In genomic region chr5:43602818-43603534, GRCh38 we compare ENCODE assay signal across 1 cellular context.
TF ChIP-seq lines count a peak whose summit lies in the region.

TSS of gene NNT (plus strand) at chr5:43603180. CDS start at chr5:43609196, 6,016 bp downstream.

TF ChIP-seq in HepG2, 621 proteins besides CTCF, POLR2A, EP300 and RAD21 (continued from another document):
- TF ChIP-seq CSRNP2 (CRISPR knock-in tag; conservative IDR thresholded peaks at IDR 0.05; ENCODE audit: low read depth) (no peak), ZFP36L2 (CRISPR knock-in tag; IDR thresholded peaks at IDR 0.05) (no peak), MLLT10 (CRISPR knock-in tag; IDR thresholded peaks at IDR 0.05) (no peak), ATF3 (CRISPR knock-in tag; IDR thresholded peaks at IDR 0.05) (0 out of 2 replicates have a peak, but pooled peaks have one; percentile 16), PCBP1 (IDR thresholded peaks at IDR 0.05; ENCODE audit: borderline replicate concordance, low read depth, low read length) (0 out of 2 replicates have a peak, but pooled peaks have one; percentile 31), ZNF292 (CRISPR knock-in tag; IDR thresholded peaks at IDR 0.05; ENCODE audit: borderline replicate concordance, low read depth) (no peak), ZNF704 (CRISPR knock-in tag; IDR thresholded peaks at IDR 0.05; ENCODE audit: borderline replicate concordance) (peak; percentile 37; the same call in 1 of the 2 replicates), MNT (IDR thresholded peaks at IDR 0.05) (no peak), SNRNP70 (IDR thresholded peaks at IDR 0.05; ENCODE audit: low read depth, low read length) (no peak), SOX13 (IDR thresholded peaks at IDR 0.05) (no peak), SOX13 (CRISPR knock-in tag; conservative IDR thresholded peaks at IDR 0.05 in 1 of 2, IDR thresholded peaks at IDR 0.05 in 1 of 2) (no peak; a peak in 1 of 4 replicates), E2F5 (CRISPR knock-in tag; conservative IDR thresholded peaks at IDR 0.05) (peak; percentile 77; the same call in 1 of the 2 replicates), HCFC1 (IDR thresholded peaks at IDR 0.05; ENCODE audit: low read depth, low read length) (no peak), ATF7-NPFF (CRISPR knock-in tag; IDR thresholded peaks at IDR 0.05; ENCODE audit: low read depth) (peak; percentile 69), AGO2 (optimal IDR thresholded peaks at IDR 0.05; ENCODE audit: low read depth, low read length) (peak; percentile 65), PHF5A (CRISPR knock-in tag; IDR thresholded peaks at IDR 0.05; ENCODE audit: low read depth, unreplicated experiment) (no peak), ZUFSP (CRISPR knock-in tag; IDR thresholded peaks at IDR 0.05; ENCODE audit: borderline replicate concordance) (no peak), FOXA3 (CRISPR knock-in tag; IDR thresholded peaks at IDR 0.05) (no peak), SOX5 (CRISPR knock-in tag; IDR thresholded peaks at IDR 0.05; ENCODE audit: borderline replicate concordance) (no peak), PITX1 (CRISPR knock-in tag; IDR thresholded peaks at IDR 0.05) (no peak; the same call in 1 of the 2 replicates), ZNF773 (CRISPR knock-in tag; IDR thresholded peaks at IDR 0.05; ENCODE audit: borderline replicate concordance) (peak; percentile 93; the same call in 1 of the 2 replicates), ZNF296 (CRISPR knock-in tag; conservative IDR thresholded peaks at IDR 0.05) (no peak), PLSCR1 (CRISPR knock-in tag; IDR thresholded peaks at IDR 0.05; ENCODE audit: borderline replicate concordance) (no peak), RBM39 (IDR thresholded peaks at IDR 0.05; ENCODE audit: low read depth, low read length, poor library complexity, severe bottlenecking) (no peak), SSRP1 (CRISPR knock-in tag; IDR thresholded peaks at IDR 0.05) (no peak), RFX3 (CRISPR knock-in tag; IDR thresholded peaks at IDR 0.05) (no peak), PHF21A (CRISPR knock-in tag; IDR thresholded peaks at IDR 0.05) (peak; percentile 30; the same call in 1 of the 2 replicates), ZMYM3 (CRISPR knock-in tag; IDR thresholded peaks at IDR 0.05) (no peak), GATA4 (IDR thresholded peaks at IDR 0.05; ENCODE audit: borderline replicate concordance, low read depth) (no peak), MXD4 (CRISPR knock-in tag; IDR thresholded peaks at IDR 0.05) (peak; percentile 81; the same call in 1 of the 2 replicates), ZNF362 (CRISPR knock-in tag; IDR thresholded peaks at IDR 0.05; ENCODE audit: borderline replicate concordance) (no peak), MEF2D (CRISPR knock-in tag; IDR thresholded peaks at IDR 0.05) (no peak; the same call in 1 of the 2 replicates), STAT6 (CRISPR knock-in tag; IDR thresholded peaks at IDR 0.05; ENCODE audit: borderline replicate concordance) (no peak), ZNF572 (CRISPR knock-in tag; IDR thresholded peaks at IDR 0.05) (0 out of 2 replicates have a peak, but pooled peaks have one; percentile 6), DR1 (CRISPR knock-in tag; IDR thresholded peaks at IDR 0.05) (peak; percentile 65), RNF219 (CRISPR knock-in tag; IDR thresholded peaks at IDR 0.05) (no peak), ZNF564 (CRISPR knock-in tag; IDR thresholded peaks at IDR 0.05) (peak; percentile 38; the same call in 1 of the 2 replicates), NFKBIZ (CRISPR knock-in tag; IDR thresholded peaks at IDR 0.05) (no peak)
